Comparison of ENCODE assay signal across 1 cellular context in the genomic region with DNA sequence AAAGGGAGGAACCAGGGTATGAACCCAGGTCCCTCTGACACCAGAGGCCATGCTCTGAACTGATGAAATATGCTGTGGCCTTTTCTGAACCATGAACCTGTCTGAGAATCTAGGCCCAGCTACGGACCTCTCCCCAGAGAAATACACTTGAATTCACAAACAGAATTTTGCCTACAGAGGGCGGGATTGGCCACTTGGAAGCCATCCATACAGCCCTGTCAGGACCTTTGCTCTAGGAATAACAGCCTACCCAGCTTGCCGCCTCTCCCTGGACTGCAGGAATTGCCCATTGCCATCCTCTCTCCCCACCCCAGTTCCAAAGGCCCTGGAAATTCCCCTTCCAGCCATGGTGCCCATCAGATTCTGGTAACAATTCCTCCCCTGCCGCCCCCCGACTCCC.
TF ChIP-seq lines count a peak whose summit lies in the region.

No MANE protein-coding gene starts in this region.

TF ChIP-seq in H1, 55 proteins besides CTCF, POLR2A, EP300 and RAD21:
- TF ChIP-seq, protein P1, sequence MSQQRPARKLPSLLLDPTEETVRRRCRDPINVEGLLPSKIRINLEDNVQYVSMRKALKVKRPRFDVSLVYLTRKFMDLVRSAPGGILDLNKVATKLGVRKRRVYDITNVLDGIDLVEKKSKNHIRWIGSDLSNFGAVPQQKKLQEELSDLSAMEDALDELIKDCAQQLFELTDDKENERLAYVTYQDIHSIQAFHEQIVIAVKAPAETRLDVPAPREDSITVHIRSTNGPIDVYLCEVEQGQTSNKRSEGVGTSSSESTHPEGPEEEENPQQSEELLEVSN (IDR thresholded peaks at IDR 0.05), result no peak
- no peak for TF ChIP-seq BACH1 (IDR thresholded peaks at IDR 0.05; ENCODE audit: low read length)
- TF ChIP-seq, protein P2, sequence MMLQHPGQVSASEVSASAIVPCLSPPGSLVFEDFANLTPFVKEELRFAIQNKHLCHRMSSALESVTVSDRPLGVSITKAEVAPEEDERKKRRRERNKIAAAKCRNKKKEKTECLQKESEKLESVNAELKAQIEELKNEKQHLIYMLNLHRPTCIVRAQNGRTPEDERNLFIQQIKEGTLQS (IDR thresholded peaks at IDR 0.05; ENCODE audit: insufficient read depth, low read depth, low read length), result no peak
- TF ChIP-seq KDM5A (IDR thresholded peaks at IDR 0.05; ENCODE audit: low read length), result no peak
- no peak for TF ChIP-seq TAF7 (optimal IDR thresholded peaks at IDR 0.05; ENCODE audit: borderline replicate concordance, low read depth, low read length)
- TF ChIP-seq RXRA (IDR thresholded peaks at IDR 0.05; ENCODE audit: insufficient read depth, low read depth, low read length), result no peak
